14 cellular contexts compared by ENCODE assay signal in the genomic region with DNA sequence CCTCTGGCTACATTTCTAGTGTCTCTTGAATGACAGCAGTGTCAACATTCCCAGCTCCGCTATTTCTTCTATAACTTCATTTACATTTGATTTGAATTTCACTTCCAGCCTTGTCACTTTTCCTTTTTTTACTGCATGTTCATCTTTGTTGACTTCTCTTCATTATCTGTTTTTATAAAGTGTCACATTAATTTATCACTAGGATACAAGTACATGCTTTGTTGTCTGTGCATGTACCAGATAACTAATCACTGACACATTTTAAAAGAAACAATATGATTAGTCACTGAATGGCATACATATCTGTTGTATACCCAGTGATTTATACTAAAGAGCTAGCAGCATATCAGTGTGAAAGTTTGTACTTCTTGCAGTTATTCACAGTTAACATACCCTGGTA. TPM values are rescaled to one million over a fixed set of nuclear protein-coding genes. Genes with fewer than 3 reads are reported as not detected.
DNase-seq lines count a peak whose midpoint lies in the region; ATAC-seq, FAIRE-seq and TF ChIP-seq lines count a peak whose summit lies in the region.
"Had no signal": no experiment of that assay in that cellular context is flagged by ENCODE, and none has a peak within 500 bp of the region (broad histone marks: within the 10 kb centered on the region; RNA-seq: fewer than 3 reads in every experiment).

No MANE protein-coding gene starts in this region.

- BruUV-seq in K562 (replicated peaks; lab: Mats Ljungman, UMichigan) = no TSS peak

- no peak overlapping the region for H2AFZ ChIP-seq in K562 (ENCODE audit: low read depth, low read length)

- FAIRE-seq in K562 (lab: Jason Lieb, UNC) = peak; percentile 19
- FAIRE-seq: H1 had no signal

- no peak overlapping the region for H3K4me3 ChIP-seq in K562
- H3K4me3 ChIP-seq: BLaER1 treated with 17β-estradiol and CSF1 and Interleukin-3, amounts not matched to agents 10 nM and 100 nM had no signal

- H3K9me3 ChIP-seq in K562 (replicated peaks; ENCODE audit: control insufficient read depth, insufficient read depth, low read depth, low read length) = no peaks in the 10 kb centered on the region
- H3K9me3 ChIP-seq: BLaER1 treated with 17β-estradiol and CSF1 and Interleukin-3, amounts not matched to agents 10 nM and 100 nM had no signal

- H3K36me3 ChIP-seq in K562 (ENCODE audit: control insufficient read depth, insufficient read depth, low read length) = 0 out of 3 replicates have a peak, but pooled peaks cover 3% of the 10 kb centered on the region

- POLR2A ChIA-PET in K562 (lab: Yijun Ruan, JAX) = no interaction called here

- H3K27me3 ChIP-seq in K562 (ENCODE audit: control insufficient read depth in 2 of 2, insufficient read depth in 2 of 2, low read length in 2 of 2) = no peaks in the 10 kb centered on the region
- H3K27me3 ChIP-seq in foreskin keratinocyte = no peaks in the 10 kb centered on the region
- H3K27me3 ChIP-seq: BLaER1 treated with 17β-estradiol and CSF1 and Interleukin-3, amounts not matched to agents 10 nM and 100 nM had no signal

- H3K27ac ChIP-seq in K562 (ENCODE audit: extremely low read depth, low read depth, low read length) (no peak overlapping the region), foreskin keratinocyte (no peak overlapping the region)
- H3K27ac ChIP-seq: BLaER1 treated with 17β-estradiol and CSF1 and Interleukin-3, amounts not matched to agents 10 nM and 100 nM had no signal

- H3K4me2 ChIP-seq in K562 (ENCODE audit: insufficient read depth, low read length) = no peak overlapping the region
- H3K4me2 ChIP-seq: BLaER1 treated with 17β-estradiol and CSF1 and Interleukin-3, amounts not matched to agents 10 nM and 100 nM had no signal

- no peak for TF ChIP-seq RAD21 in K562 (CRISPR knock-in tag; conservative IDR thresholded peaks at IDR 0.05 in 1 of 2, IDR thresholded peaks at IDR 0.05 in 1 of 2)

- no peak; the same call in 1 of the 2 replicates for TF ChIP-seq EP300 in K562 (IDR thresholded peaks at IDR 0.05; ENCODE audit: low read length)

- TF ChIP-seq CTCF in K562 (IDR thresholded peaks at IDR 0.05 in 2 of 3, conservative IDR thresholded peaks at IDR 0.05 in 1 of 3; ENCODE audit: insufficient read depth in 2 of 3, low read depth in 1 of 3, low read length in 3 of 3) (no peak), foreskin keratinocyte (conservative IDR thresholded peaks at IDR 0.05) (no peak)

- in situ Hi-C loops in K562 (cut with MboI) = no loop called here

- DNase-seq in ELR (ENCODE audit: low read depth) = peak; percentile 22
- peak; percentile 10 for DNase-seq in OCI-M1 (lab: John Stamatoyannopoulos, UW)
- DNase-seq in K562 (ENCODE audit: extremely low read depth in 1 of 4, low spot score in 3 of 4) = no peak
- DNase-seq in foreskin keratinocyte = peak in 1 of 2 donors; percentile 11
- no peak for DNase-seq in NCI-H2029 treated with DMSO at 0.1 percent for 48 hours (lab: John Stamatoyannopoulos, UW)
- no peak for DNase-seq in NCI-H2171 treated with DMSO at 0.1 percent for 48 hours (lab: John Stamatoyannopoulos, UW)
- DNase-seq in HT-29 (ENCODE audit: low spot score) = no peak
- DNase-seq: ACHN; Calu3; CD4-positive, alpha-beta T cell; DMS79 had no signal

- H3K9me1 ChIP-seq in K562 (ENCODE audit: control insufficient read depth, insufficient read depth, low read length) = no peaks in the 10 kb centered on the region

- WGBS in K562 (ENCODE audit: insufficient coverage, low coverage, missing lambda C conversion rate) = 78% methylated on average over 1 of the region's 1 CpG

- H3K4me1 ChIP-seq in K562 (replicated peaks in 1 of 2; ENCODE audit: control insufficient read depth in 2 of 2, insufficient read depth in 2 of 2, low read length in 2 of 2) (no peaks in the 10 kb centered on the region), foreskin keratinocyte (peaks cover 2% of the 10 kb centered on the region)
- H3K4me1 ChIP-seq: BLaER1 treated with 17β-estradiol and CSF1 and Interleukin-3, amounts not matched to agents 10 nM and 100 nM had no signal

- CTCF ChIA-PET in K562 (lab: Yijun Ruan, JAX; ENCODE audit: low intra/inter-chr PET ratio) = no interaction called here

- H3K9ac ChIP-seq in K562 (ENCODE audit: insufficient read depth in 1 of 2, low read depth in 2 of 2, low read length in 2 of 2) = no peak overlapping the region
- H3K9ac ChIP-seq: BLaER1 treated with 17β-estradiol and CSF1 and Interleukin-3, amounts not matched to agents 10 nM and 100 nM had no signal

- no peak for TF ChIP-seq POLR2A in K562 (conservative IDR thresholded peaks at IDR 0.05)

- ATAC-seq in K562 (no peak), foreskin keratinocyte (peak; percentile 61)

- intact Hi-C loops in K562 (cut with micrococcal nuclease) = no loop called here

- H4K20me1 ChIP-seq in K562 (replicated peaks; ENCODE audit: control insufficient read depth, insufficient read depth, low read length) = no peaks in the 10 kb centered on the region
- H4K20me1 ChIP-seq: BLaER1 treated with 17β-estradiol and CSF1 and Interleukin-3, amounts not matched to agents 10 nM and 100 nM had no signal

- H3K79me2 ChIP-seq in K562 (ENCODE audit: control insufficient read depth, insufficient read depth, low read length) = no peaks in the 10 kb centered on the region

TF ChIP-seq in K562, 482 proteins besides CTCF, POLR2A, EP300 and RAD21 (continues in another document):
- TF ChIP-seq SOX6 (IDR thresholded peaks at IDR 0.05) = peak; percentile 62; the same call in 1 of the 2 replicates
- no peak for TF ChIP-seq HNRNPK (IDR thresholded peaks at IDR 0.05; ENCODE audit: low read depth, low read length, poor library complexity, severe bottlenecking)

RNA-seq across cellular contexts. Expression of a gene that starts 29.1 kb away (rescaled TPM):
- 5.1 and 20.8 TPM in 2 replicates for total RNA-seq in K562 (2011; cell fraction: chromatin; rRNA removed; ENCODE audit: low replicate concordance)
- total RNA-seq in K562 (2011; cell fraction: nucleolus; rRNA removed) = 4.8 and 7.0 TPM in 2 replicates
- 9.5 and 11.5 TPM in 2 replicates for total RNA-seq in K562 (2011; cell fraction: nucleoplasm; rRNA removed)
- total RNA-seq in K562 (2014; rRNA removed) (5.2 and 6.4 TPM in 2 replicates), K562 (2014; rRNA removed; fragmentation: Illumina TruSeq; extraction: Trizol) (6.8 and 7.7 TPM in 2 replicates), K562 (2015; rRNA removed; fragmentation: Illumina TruSeq; extraction: Trizol) (7.1 and 8.0 TPM in 2 replicates), K562 (2021) (5.5 and 6.1 TPM in 2 replicates), foreskin keratinocyte (6.9 and 8.8 TPM in 2 replicates)
- polyA plus RNA-seq in K562 (2011; rRNA removed) (6.6 and 9.4 TPM in 2 replicates), K562 (2014; fragmentation: Illumina TruSeq; extraction: Trizol) (8.5 and 8.9 TPM in 2 replicates), K562 (2014; fragmentation: Nextera tagmentation; extraction: Ambion mirVana) (1 to 10 TPM; 2.7 to 2.8 TPM), K562 (2014; rRNA removed) (9.1 and 12.3 TPM in 2 replicates), foreskin keratinocyte (3.9 TPM in 2 replicates)
- polyA plus RNA-seq in K562 (2011; cell fraction: cytosol; rRNA removed) = 3.3 and 4.7 TPM in 2 replicates
- polyA plus RNA-seq in K562 (2011; cell fraction: nucleus; rRNA removed) = 2.4 and 2.5 TPM in 2 replicates
- polyA plus RNA-seq in K562 (2012) = 7.2 and 7.4 TPM in 2 replicates
- polyA minus RNA-seq in K562 (2011; rRNA and poly(A)+ RNA removed) = 11.8 TPM in 2 replicates
- polyA minus RNA-seq in K562 (2011; cell fraction: cytosol; rRNA and poly(A)+ RNA removed) = 2.9 and 4.4 TPM in 2 replicates
- 5.5 and 8.1 TPM in 2 replicates for polyA minus RNA-seq in K562 (2011; cell fraction: nucleus; rRNA and poly(A)+ RNA removed)
- 1.7 and 2.3 TPM in 2 replicates for total RNA-seq in HT-29 (2014; rRNA removed; shearing (Covaris generic))

RNA-seq across cellular contexts. Expression of a gene that starts 29.2 kb away (rescaled TPM):
- total RNA-seq in K562 (2011; cell fraction: chromatin; rRNA removed; ENCODE audit: low replicate concordance) = 52.7 and 299 TPM in 2 replicates
- 21.8 and 35.8 TPM in 2 replicates for total RNA-seq in K562 (2011; cell fraction: nucleolus; rRNA removed)
- 65.2 and 78.6 TPM in 2 replicates for total RNA-seq in K562 (2011; cell fraction: nucleoplasm; rRNA removed)
- total RNA-seq in K562 (2014; rRNA removed) (37.7 and 38.1 TPM in 2 replicates), K562 (2014; rRNA removed; fragmentation: Illumina TruSeq; extraction: Trizol) (65.7 and 78.5 TPM in 2 replicates), K562 (2015; rRNA removed; fragmentation: Illumina TruSeq; extraction: Trizol) (62.2 and 63.9 TPM in 2 replicates), K562 (2021) (54.0 and 54.4 TPM in 2 replicates), foreskin keratinocyte (63.5 and 66.3 TPM in 2 replicates)
- polyA plus RNA-seq in K562 (2011; rRNA removed) (65.9 and 72.4 TPM in 2 replicates), K562 (2014; fragmentation: Illumina TruSeq; extraction: Trizol) (33.8 and 37.6 TPM in 2 replicates), K562 (2014; fragmentation: Nextera tagmentation; extraction: Ambion mirVana) (10 to 100 TPM; 35.1 to 44.1 TPM), K562 (2014; rRNA removed) (29.4 and 30.7 TPM in 2 replicates), foreskin keratinocyte (10.0 and 12.5 TPM in 2 replicates)
- polyA plus RNA-seq in K562 (2011; cell fraction: cytosol; rRNA removed) = 8.7 and 18.9 TPM in 2 replicates
- polyA plus RNA-seq in K562 (2011; cell fraction: nucleus; rRNA removed) = 45.8 and 107 TPM in 2 replicates
- polyA plus RNA-seq in K562 (2012) = 27.8 and 38.9 TPM in 2 replicates
- polyA minus RNA-seq in K562 (2011; rRNA and poly(A)+ RNA removed) = 177 and 186 TPM in 2 replicates
- polyA minus RNA-seq in K562 (2011; cell fraction: cytosol; rRNA and poly(A)+ RNA removed) = 30.2 and 42.8 TPM in 2 replicates
- 66.2 and 144 TPM in 2 replicates for polyA minus RNA-seq in K562 (2011; cell fraction: nucleus; rRNA and poly(A)+ RNA removed)
- total RNA-seq in HT-29 (2014; rRNA removed; shearing (Covaris generic)) = 21.6 and 30.0 TPM in 2 replicates

RNA-seq across cellular contexts. Expression of a gene that starts 35.9 kb away (rescaled TPM):
- total RNA-seq in K562 (2011; cell fraction: chromatin; rRNA removed; ENCODE audit: low replicate concordance) = not detected in 2 replicates
- not detected in 2 replicates for total RNA-seq in K562 (2011; cell fraction: nucleolus; rRNA removed)
- not detected in 2 replicates for total RNA-seq in K562 (2011; cell fraction: nucleoplasm; rRNA removed)
- total RNA-seq in K562 (2014; rRNA removed) (not detected in 2 replicates), K562 (2014; rRNA removed; fragmentation: Illumina TruSeq; extraction: Trizol) (not detected in 2 replicates), K562 (2015; rRNA removed; fragmentation: Illumina TruSeq; extraction: Trizol) (not detected in 2 replicates), K562 (2021) (not detected in 2 replicates), foreskin keratinocyte (0.07 TPM in 1 of 2 replicates, not detected in the other)
- polyA plus RNA-seq in K562 (2011; rRNA removed) (not detected in 2 replicates), K562 (2014; fragmentation: Illumina TruSeq; extraction: Trizol) (not detected in 2 replicates), K562 (2014; fragmentation: Nextera tagmentation; extraction: Ambion mirVana) (not detected), K562 (2014; rRNA removed) (not detected in 2 replicates), foreskin keratinocyte (0.14 and 0.17 TPM in 2 replicates)
- polyA plus RNA-seq in K562 (2011; cell fraction: cytosol; rRNA removed) = not detected in 2 replicates
- polyA plus RNA-seq in K562 (2011; cell fraction: nucleus; rRNA removed) = not detected in 2 replicates
- polyA plus RNA-seq in K562 (2012) = not detected in 2 replicates
- polyA minus RNA-seq in K562 (2011; rRNA and poly(A)+ RNA removed) = not detected in 2 replicates
- not detected in 2 replicates for polyA minus RNA-seq in K562 (2011; cell fraction: cytosol; rRNA and poly(A)+ RNA removed)
- polyA minus RNA-seq in K562 (2011; cell fraction: nucleus; rRNA and poly(A)+ RNA removed) = not detected in 2 replicates
- total RNA-seq in HT-29 (2014; rRNA removed; shearing (Covaris generic)) = not detected in 2 replicates
- total RNA-seq: A172, H1 had no signal

Comparison
In these comparisons a context has a peak if more than half of its experiments do, and no peak if none do; other contexts are left out.
1. DNase-seq: peak in ELR (single experiment) and OCI-M1 (single experiment); none in K562 (0 of 4), NCI-H2029 treated with DMSO at 0.1 percent for 48 hours (single experiment), NCI-H2171 treated with DMSO at 0.1 percent for 48 hours (single experiment) and HT-29 (single experiment).